ENCODE assay signal across 12 cellular contexts in the genomic region with DNA sequence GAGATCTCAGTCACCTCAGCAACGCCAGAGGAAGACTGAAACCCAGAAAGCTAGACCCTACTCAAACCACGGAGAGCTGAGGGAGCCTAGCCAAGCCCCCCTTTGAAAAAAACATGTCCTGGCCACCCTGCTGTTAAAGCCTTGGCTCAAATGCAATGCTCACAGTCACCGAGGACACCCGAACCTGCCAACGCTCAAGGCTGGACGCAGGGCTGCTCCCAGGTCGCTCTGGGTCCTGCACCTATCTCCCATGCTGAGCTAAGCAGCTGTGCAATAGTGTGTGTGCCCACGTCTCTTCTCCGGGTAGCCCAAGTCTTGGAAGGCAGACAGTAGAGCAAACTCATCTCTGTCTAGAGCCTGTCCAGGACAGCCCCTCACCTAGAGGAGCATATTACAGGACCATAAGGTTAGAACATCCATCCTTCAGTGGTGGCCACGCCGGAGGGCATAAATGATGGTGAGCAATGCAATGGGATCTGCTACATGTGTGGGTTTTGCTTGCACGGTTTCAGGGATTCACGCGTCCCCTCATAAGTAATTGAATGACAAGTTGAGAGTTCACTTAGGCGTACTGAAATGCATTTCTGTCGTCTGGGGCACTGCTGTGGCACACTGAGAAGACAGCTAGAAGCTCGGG.
DNase-seq lines count a peak whose midpoint lies in the region; ATAC-seq and TF ChIP-seq lines count a peak whose summit lies in the region.
"Had no signal": no experiment of that assay in that cellular context is flagged by ENCODE, and none has a peak within 500 bp of the region (broad histone marks: within the 10 kb centered on the region; RNA-seq: fewer than 3 reads in every experiment).

No MANE protein-coding gene starts in this region.

- H3K27me3 Mint-ChIP-seq in activated B cell treated with CpG ODN at 0.5 μM for 24 hours (peaks cover 6% of the 10 kb centered on the region), naive B cell (no peaks in the 10 kb centered on the region)

- CTCF ChIA-PET in activated B cell treated with CpG ODN at 0.5 μM for 24 hours (lab: Charles Lee), result no interaction called here

- H3K9me3 ChIP-seq in right atrium auricular region (no peaks in the 10 kb centered on the region), vagina (no peaks in the 10 kb centered on the region)

- DNase-seq in right atrium auricular region (ENCODE audit: low spot score) (peak; percentile 55), left cardiac atrium (no peak), activated B cell treated with CpG ODN at 0.5 μM for 24 hours (no peak), naive B cell (no peak), vagina (ENCODE audit: extremely low spot score in 2 of 2) (peak; percentile 43 to 85), NOMO-1 treated with dmso at 0.1 percent for 144 hours (lab: John Stamatoyannopoulos, UW; ENCODE audit: unreplicated experiment) (no peak)
- no peak for DNase-seq in activated T-cell treated with anti-CD3 and anti-CD28 coated beads, Interleukin-2, amount 50 U/mL, for 1 hour
- DNase-seq: amniotic stem cell, GOT3, NCI-H1417, NCI-H2171 treated with DMSO at 0.1 percent for 48 hours, WERI-Rb-1 had no signal

- POLR2A ChIA-PET in activated B cell treated with CpG ODN at 0.5 μM for 24 hours (lab: Charles Lee), result no interaction called here

- H3K36me3 ChIP-seq in right atrium auricular region, result peaks cover 6% of the 10 kb centered on the region
- peaks cover 0 to 5% of the 10 kb centered on the region in 2 donors for H3K36me3 ChIP-seq in vagina
- H3K36me3 ChIP-seq: WERI-Rb-1 had no signal

- peaks cover 0 to 90% of the 10 kb centered on the region in 2 donors for H3K4me1 ChIP-seq in right atrium auricular region
- peaks cover 82% of the 10 kb centered on the region for H3K4me1 ChIP-seq in vagina

- TF ChIP-seq CTCF in right atrium auricular region (IDR thresholded peaks at IDR 0.05) (no peak), activated B cell treated with CpG ODN at 0.5 μM for 24 hours (IDR thresholded peaks at IDR 0.05) (no peak), vagina (IDR thresholded peaks at IDR 0.05) (no peak)

- H3K27ac ChIP-seq in right atrium auricular region (no peak overlapping the region), vagina (no peak overlapping the region)
- H3K27ac ChIP-seq: WERI-Rb-1 had no signal

- no peak overlapping the region for H3K4me3 ChIP-seq in right atrium auricular region
- H3K4me3 ChIP-seq in vagina, result no peak overlapping the region

- intact Hi-C loops in left cardiac atrium (cut with DNase I), result no loop called here
- intact Hi-C loops in activated B cell treated with CpG ODN at 0.5 μM for 24 hours (cut with micrococcal nuclease), result no loop called here
- intact Hi-C loops in vagina (cut with DNase I), result loop anchor here (5.0 kb wide), 1 partner anchor 157 kb away; no protein-coding TSS in a partner anchor

- ATAC-seq in left cardiac atrium (no peak), activated B cell treated with CpG ODN at 0.5 μM for 24 hours (ENCODE audit: low read depth) (no peak), naive B cell (ENCODE audit: low read depth in 2 of 2) (no peak)

- no peak for TF ChIP-seq POLR2A in vagina (IDR thresholded peaks at IDR 0.05)

- H3K36me3 Mint-ChIP-seq in activated B cell treated with CpG ODN at 0.5 μM for 24 hours (ENCODE audit: low read depth) (no peaks in the 10 kb centered on the region), naive B cell (no peaks in the 10 kb centered on the region)

- H3K9me3 Mint-ChIP-seq in activated B cell treated with CpG ODN at 0.5 μM for 24 hours (no peaks in the 10 kb centered on the region), naive B cell (no peaks in the 10 kb centered on the region)

- H3K27me3 ChIP-seq in right atrium auricular region, result no peaks in the 10 kb centered on the region
- no peaks in the 10 kb centered on the region for H3K27me3 ChIP-seq in vagina

- H3K27ac Mint-ChIP-seq in activated B cell treated with CpG ODN at 0.5 μM for 24 hours (no peak overlapping the region), naive B cell (peak overlapping the region in 4 of 6 donors; percentile 38 to 94 (median 71))

- peaks cover 43% of the 10 kb centered on the region for H3K4me1 Mint-ChIP-seq in activated B cell treated with CpG ODN at 0.5 μM for 24 hours
- peaks cover 33 to 36% (median 33%) of the 10 kb centered on the region in 3 donors for H3K4me1 Mint-ChIP-seq in naive B cell

- H3K4me3 Mint-ChIP-seq in activated B cell treated with CpG ODN at 0.5 μM for 24 hours, result peak overlapping the region; percentile 79
- H3K4me3 Mint-ChIP-seq in naive B cell, result peak overlapping the region; percentile 74 to 94 (median 90)

Comparison
In these comparisons a context has a peak if more than half of its experiments do, and no peak if none do; other contexts are left out.
1. DNase-seq: peak in right atrium auricular region (single experiment) and vagina (2 of 2); none in left cardiac atrium (single experiment), activated B cell treated with CpG ODN at 0.5 μM for 24 hours (single experiment), naive B cell (single experiment), NOMO-1 treated with dmso at 0.1 percent for 144 hours (single experiment) and activated T-cell treated with anti-CD3 and anti-CD28 coated beads, Interleukin-2, amount 50 U/mL, for 1 hour (single experiment).